ENCODE assay signal across 8 cellular contexts in genomic region chr17:64281962-64282752, GRCh38. TPM values are rescaled to one million over a fixed set of nuclear protein-coding genes. Genes with fewer than 3 reads are reported as not detected.
DNase-seq lines count a peak whose midpoint lies in the region; ATAC-seq and TF ChIP-seq lines count a peak whose summit lies in the region.

No MANE protein-coding gene starts in this region.

- intact Hi-C loops in activated B cell treated with CpG ODN at 0.5 μM for 24 hours (cut with micrococcal nuclease): loop anchor here (1.0 to 5.0 kb wide), 7 partner anchors 65 to 395 kb away; partner anchors contain the start of genes CSHL1 and ERN1

- H2AFZ ChIP-seq in GM23338: no peak overlapping the region

- H3K27ac Mint-ChIP-seq in GM23338 (no peak overlapping the region), activated B cell treated with CpG ODN at 0.5 μM for 24 hours (no peak overlapping the region)

- no peaks in the 10 kb centered on the region for H3K79me2 ChIP-seq in GM23338 (replicated peaks; ENCODE audit: insufficient read depth)

- H3K4me2 ChIP-seq in GM23338: no peak overlapping the region

- no peaks in the 10 kb centered on the region for H3K27me3 ChIP-seq in GM23338 (ENCODE audit: insufficient read depth)

- H3K4me3 ChIP-seq in GM23338: no peak overlapping the region

- TF ChIP-seq CTCF in GM23338 (conservative IDR thresholded peaks at IDR 0.05; ENCODE audit: low read depth in 2 of 2): peak; percentile 83 to 85
- TF ChIP-seq CTCF in activated B cell treated with CpG ODN at 0.5 μM for 24 hours (IDR thresholded peaks at IDR 0.05): no peak

- CTCF ChIA-PET in activated B cell treated with CpG ODN at 0.5 μM for 24 hours (lab: Charles Lee): interaction anchor here (0.9 to 2.8 kb wide), 8 partner anchors 8 to 369 kb away, joined by 3 to 16 read pairs (median 4); no protein-coding TSS in a partner anchor

- H3K9me3 Mint-ChIP-seq in GM23338 (no peaks in the 10 kb centered on the region), activated B cell treated with CpG ODN at 0.5 μM for 24 hours (no peaks in the 10 kb centered on the region)

- POLR2A ChIA-PET in activated B cell treated with CpG ODN at 0.5 μM for 24 hours (lab: Charles Lee): interaction anchor here (1.4 to 1.5 kb wide), 2 partner anchors 136 to 149 kb away, joined by 7 to 8 read pairs; no protein-coding TSS in a partner anchor

- no peaks in the 10 kb centered on the region for H3K4me1 ChIP-seq in GM23338 (ENCODE audit: insufficient read depth)

- H3K9me2 ChIP-seq in GM23338 (ENCODE audit: insufficient read depth): no peaks in the 10 kb centered on the region

- no peaks in the 10 kb centered on the region; the same call in 1 of the 2 replicates for H4K20me1 ChIP-seq in GM23338 (replicated peaks; ENCODE audit: insufficient read depth)

- peak; percentile 73 for DNase-seq in AG08395 (ENCODE audit: low spot score)
- peak; percentile 84 for DNase-seq in GM23338 (ENCODE audit: low spot score)
- peak; percentile 89 for DNase-seq in NCI-H510A treated with DMSO at 0.1 percent for 48 hours (lab: John Stamatoyannopoulos, UW)
- DNase-seq in activated B cell treated with CpG ODN at 0.5 μM for 24 hours: no peak
- peak; percentile 13 for DNase-seq in effector CD8-positive, alpha-beta T cell (lab: John Stamatoyannopoulos, UW)
- peak; percentile 89 to 91 for DNase-seq in lung microvascular endothelial cell (ENCODE audit: low read depth in 2 of 2)
- peak; percentile 70 for DNase-seq in stimulated activated CD8-positive, alpha-beta memory T cell treated with anti-CD3 and anti-CD28 coated beads, Interleukin-4, amount 100 ng/mL, for 48 hours

- H3K27me3 Mint-ChIP-seq in GM23338 (ENCODE audit: insufficient read depth, low read depth, poor library complexity) (peaks cover 6% of the 10 kb centered on the region), activated B cell treated with CpG ODN at 0.5 μM for 24 hours (no peaks in the 10 kb centered on the region)

- ATAC-seq in GM23338 (peak; percentile 77), activated B cell treated with CpG ODN at 0.5 μM for 24 hours (ENCODE audit: low read depth) (peak; percentile 58), HG03565 (IDR thresholded peaks at IDR 0.05; ENCODE audit: unreplicated experiment) (no peak)

- H3K4me1 Mint-ChIP-seq in GM23338 (0 out of 3 replicates have a peak, but pooled peaks cover 4% of the 10 kb centered on the region), activated B cell treated with CpG ODN at 0.5 μM for 24 hours (no peaks in the 10 kb centered on the region)

- H3K27ac ChIP-seq in GM23338 (ENCODE audit: low read depth): no peak overlapping the region

- H3K4me3 Mint-ChIP-seq in GM23338: no peak overlapping the region
- H3K4me3 Mint-ChIP-seq in activated B cell treated with CpG ODN at 0.5 μM for 24 hours: no peak overlapping the region

- H3K36me3 ChIP-seq in GM23338 (ENCODE audit: insufficient read depth): no peaks in the 10 kb centered on the region

- H3K36me3 Mint-ChIP-seq in GM23338 (ENCODE audit: low read depth) (no peaks in the 10 kb centered on the region), activated B cell treated with CpG ODN at 0.5 μM for 24 hours (ENCODE audit: low read depth) (no peaks in the 10 kb centered on the region)

- H3F3A ChIP-seq in GM23338 (replicated peaks; ENCODE audit: low read depth): no peaks in the 10 kb centered on the region

TF ChIP-seq in GM23338, 12 proteins besides CTCF, POLR2A, EP300 and RAD21 (continues in another document):
- no peak for TF ChIP-seq EZH2phosphoT487 (IDR thresholded peaks at IDR 0.05; ENCODE audit: unreplicated experiment)
- no peak for TF ChIP-seq CREB1 (CRISPR knock-in tag; IDR thresholded peaks at IDR 0.05; ENCODE audit: low read depth)
- no peak for TF ChIP-seq NANOG (IDR thresholded peaks at IDR 0.05; ENCODE audit: borderline replicate concordance)
- TF ChIP-seq POLR2AphosphoS5 (IDR thresholded peaks at IDR 0.05; ENCODE audit: low read depth): no peak
- TF ChIP-seq EZH2 (IDR thresholded peaks at IDR 0.05; ENCODE audit: low read depth, unreplicated experiment): no peak
- no peak for TF ChIP-seq ZNF114 (CRISPR knock-in tag; IDR thresholded peaks at IDR 0.05)
- TF ChIP-seq, protein P1, sequence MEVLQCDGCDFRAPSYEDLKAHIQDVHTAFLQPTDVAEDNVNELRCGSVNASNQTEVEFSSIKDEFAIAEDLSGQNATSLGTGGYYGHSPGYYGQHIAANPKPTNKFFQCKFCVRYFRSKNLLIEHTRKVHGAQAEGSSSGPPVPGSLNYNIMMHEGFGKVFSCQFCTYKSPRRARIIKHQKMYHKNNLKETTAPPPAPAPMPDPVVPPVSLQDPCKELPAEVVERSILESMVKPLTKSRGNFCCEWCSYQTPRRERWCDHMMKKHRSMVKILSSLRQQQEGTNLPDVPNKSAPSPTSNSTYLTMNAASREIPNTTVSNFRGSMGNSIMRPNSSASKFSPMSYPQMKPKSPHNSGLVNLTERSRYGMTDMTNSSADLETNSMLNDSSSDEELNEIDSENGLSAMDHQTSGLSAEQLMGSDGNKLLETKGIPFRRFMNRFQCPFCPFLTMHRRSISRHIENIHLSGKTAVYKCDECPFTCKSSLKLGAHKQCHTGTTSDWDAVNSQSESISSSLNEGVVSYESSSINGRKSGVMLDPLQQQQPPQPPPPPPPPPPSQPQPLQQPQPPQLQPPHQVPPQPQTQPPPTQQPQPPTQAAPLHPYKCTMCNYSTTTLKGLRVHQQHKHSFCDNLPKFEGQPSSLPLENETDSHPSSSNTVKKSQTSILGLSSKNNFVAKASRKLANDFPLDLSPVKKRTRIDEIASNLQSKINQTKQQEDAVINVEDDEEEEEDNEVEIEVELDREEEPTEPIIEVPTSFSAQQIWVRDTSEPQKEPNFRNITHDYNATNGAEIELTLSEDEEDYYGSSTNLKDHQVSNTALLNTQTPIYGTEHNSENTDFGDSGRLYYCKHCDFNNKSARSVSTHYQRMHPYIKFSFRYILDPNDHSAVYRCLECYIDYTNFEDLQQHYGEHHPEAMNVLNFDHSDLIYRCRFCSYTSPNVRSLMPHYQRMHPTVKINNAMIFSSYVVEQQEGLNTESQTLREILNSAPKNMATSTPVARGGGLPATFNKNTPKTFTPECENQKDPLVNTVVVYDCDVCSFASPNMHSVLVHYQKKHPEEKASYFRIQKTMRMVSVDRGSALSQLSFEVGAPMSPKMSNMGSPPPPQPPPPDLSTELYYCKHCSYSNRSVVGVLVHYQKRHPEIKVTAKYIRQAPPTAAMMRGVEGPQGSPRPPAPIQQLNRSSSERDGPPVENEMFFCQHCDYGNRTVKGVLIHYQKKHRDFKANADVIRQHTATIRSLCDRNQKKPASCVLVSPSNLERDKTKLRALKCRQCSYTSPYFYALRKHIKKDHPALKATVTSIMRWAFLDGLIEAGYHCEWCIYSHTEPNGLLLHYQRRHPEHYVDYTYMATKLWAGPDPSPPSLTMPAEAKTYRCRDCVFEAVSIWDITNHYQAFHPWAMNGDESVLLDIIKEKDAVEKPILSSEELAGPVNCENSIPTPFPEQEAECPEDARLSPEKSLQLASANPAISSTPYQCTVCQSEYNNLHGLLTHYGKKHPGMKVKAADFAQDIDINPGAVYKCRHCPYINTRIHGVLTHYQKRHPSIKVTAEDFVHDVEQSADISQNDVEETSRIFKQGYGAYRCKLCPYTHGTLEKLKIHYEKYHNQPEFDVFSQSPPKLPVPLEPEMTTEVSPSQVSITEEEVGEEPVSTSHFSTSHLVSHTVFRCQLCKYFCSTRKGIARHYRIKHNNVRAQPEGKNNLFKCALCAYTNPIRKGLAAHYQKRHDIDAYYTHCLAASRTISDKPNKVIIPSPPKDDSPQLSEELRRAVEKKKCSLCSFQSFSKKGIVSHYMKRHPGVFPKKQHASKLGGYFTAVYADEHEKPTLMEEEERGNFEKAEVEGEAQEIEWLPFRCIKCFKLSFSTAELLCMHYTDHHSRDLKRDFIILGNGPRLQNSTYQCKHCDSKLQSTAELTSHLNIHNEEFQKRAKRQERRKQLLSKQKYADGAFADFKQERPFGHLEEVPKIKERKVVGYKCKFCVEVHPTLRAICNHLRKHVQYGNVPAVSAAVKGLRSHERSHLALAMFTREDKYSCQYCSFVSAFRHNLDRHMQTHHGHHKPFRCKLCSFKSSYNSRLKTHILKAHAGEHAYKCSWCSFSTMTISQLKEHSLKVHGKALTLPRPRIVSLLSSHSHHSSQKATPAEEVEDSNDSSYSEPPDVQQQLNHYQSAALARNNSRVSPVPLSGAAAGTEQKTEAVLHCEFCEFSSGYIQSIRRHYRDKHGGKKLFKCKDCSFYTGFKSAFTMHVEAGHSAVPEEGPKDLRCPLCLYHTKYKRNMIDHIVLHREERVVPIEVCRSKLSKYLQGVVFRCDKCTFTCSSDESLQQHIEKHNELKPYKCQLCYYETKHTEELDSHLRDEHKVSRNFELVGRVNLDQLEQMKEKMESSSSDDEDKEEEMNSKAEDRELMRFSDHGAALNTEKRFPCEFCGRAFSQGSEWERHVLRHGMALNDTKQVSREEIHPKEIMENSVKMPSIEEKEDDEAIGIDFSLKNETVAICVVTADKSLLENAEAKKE (CRISPR knock-in tag; IDR thresholded peaks at IDR 0.05): no peak
- no peak for TF ChIP-seq JUNB (IDR thresholded peaks at IDR 0.05; ENCODE audit: unreplicated experiment)

RNA-seq across cellular contexts. Expression of gene TEX2, which starts 19.1 kb away (rescaled TPM):
- 13.4 and 17.7 TPM in 2 replicates for total RNA-seq in GM23338 (2014; rRNA removed; shearing (Covaris generic))
- 5.6 and 7.5 TPM in 2 replicates for polyA plus RNA-seq in GM23338 (2016; fragmentation: Nextera tagmentation; extraction: Ambion mirVana)
- total RNA-seq in activated B cell treated with CpG ODN at 0.5 μM for 24 hours (8.1 TPM in 2 replicates), lung microvascular endothelial cell (19.4 and 36.1 TPM in 2 replicates)
